ENCODE assay signal across 35 cellular contexts in the genomic region with DNA sequence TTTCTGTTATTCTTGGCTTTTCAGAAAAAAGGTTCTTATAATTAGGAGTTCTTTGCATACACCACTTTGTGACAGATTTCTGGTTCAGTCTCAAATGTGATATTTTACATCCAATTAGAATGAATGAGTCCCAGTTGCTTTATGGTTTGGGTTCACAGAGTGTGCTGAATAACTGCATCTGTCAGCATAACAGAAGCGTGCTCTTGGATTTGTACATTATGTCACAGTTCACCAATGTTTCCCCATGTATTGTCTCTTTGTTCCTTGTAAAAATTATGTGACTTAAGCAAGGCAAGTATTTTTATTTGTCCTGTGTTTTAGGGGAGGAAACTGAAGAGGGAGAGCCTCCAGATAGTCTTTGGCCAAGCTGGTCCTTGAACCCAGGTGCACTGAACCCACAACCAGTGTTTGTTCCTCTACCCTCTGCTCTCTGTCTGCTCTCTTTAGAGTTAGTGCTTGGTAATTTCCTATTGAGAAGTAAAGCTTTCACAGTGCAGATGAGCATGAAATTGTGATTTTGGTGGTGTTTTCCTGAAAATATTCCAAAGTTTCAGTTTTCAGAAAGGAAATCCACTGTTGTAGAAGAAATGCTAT.
"Had no signal": no experiment of that assay in that cellular context is flagged by ENCODE, and none has a peak within 500 bp of the region (broad histone marks: within the 10 kb centered on the region; RNA-seq: fewer than 3 reads in every experiment).

No MANE protein-coding gene starts in this region.

- H3K27me3 ChIP-seq: adrenal gland, body of pancreas, breast epithelium had no signal

- H3K27ac ChIP-seq: adrenal gland, body of pancreas, breast epithelium, PC-9, RWPE1 had no signal

- H3K4me2 ChIP-seq: PC-9 had no signal

- H2AFZ ChIP-seq: PC-9 had no signal

- DNase-seq: activated CD4-positive, alpha-beta T cell treated with anti-CD3 and anti-CD28 coated beads for 36 hours; activated CD4-positive, alpha-beta T cell treated with anti-CD3 and anti-CD28 coated beads, Interleukin-2, amount 10 ng/mL, durations not matched to agents 7 days and 5 days; activated CD4-positive, alpha-beta T cell treated with anti-CD3 and anti-CD28 coated beads, Interleukin-2, amount 50 U/mL, for 48 hours; activated CD8-positive, alpha-beta T cell treated with anti-CD3 and anti-CD28 coated beads, Interleukin-2, amount 10 ng/mL, durations not matched to agents 7 days and 5 days; activated gamma-delta T cell treated with Interleukin-2 at 50 U/mL for 16 hours; activated naive CD4-positive, alpha-beta T cell treated with anti-CD3 and anti-CD28 coated beads for 36 hours; activated T-cell treated with anti-CD3 and anti-CD28 coated beads, Interleukin-2, amount 50 U/mL, for 24 hours; adrenal gland; body of pancreas; Karpas-422; NCI-H1092 treated with DMSO at 0.1 percent for 48 hours; NCI-H1417; NCI-H146; NCI-H187; NCI-H2029 treated with DMSO at 0.1 percent for 48 hours; NCI-H2107; NCI-H2171; NCI-H510A; NCI-H526; NCI-H748 treated with DMSO at 0.1 percent for 48 hours; NK-92 treated with Interleukin-12 subunit alpha and Interleukin-12 subunit beta, amount 100 ng/mL, for 24 hours; PC-9; SIG-M5; T-helper 1 cell; T-helper 2 cell; T-helper 9 cell had no signal

- H3K9me3 ChIP-seq: body of pancreas had no signal

- H3K27me3 Mint-ChIP-seq: activated CD4-positive, alpha-beta T cell treated with anti-CD3 and anti-CD28 coated beads for 36 hours; activated CD4-positive, alpha-beta T cell treated with anti-CD3 and anti-CD28 coated beads, Interleukin-2, amount 10 ng/mL, durations not matched to agents 7 days and 5 days; activated T-cell treated with anti-CD3 and anti-CD28 coated beads, Interleukin-2, amount 50 U/mL, for 24 hours had no signal

- H3K4me3 Mint-ChIP-seq: activated CD4-positive, alpha-beta T cell treated with anti-CD3 and anti-CD28 coated beads for 36 hours; activated CD4-positive, alpha-beta T cell treated with anti-CD3 and anti-CD28 coated beads, Interleukin-2, amount 10 ng/mL, durations not matched to agents 7 days and 5 days; activated CD8-positive, alpha-beta T cell treated with anti-CD3 and anti-CD28 coated beads, Interleukin-2, amount 10 ng/mL, durations not matched to agents 7 days and 5 days; activated naive CD4-positive, alpha-beta T cell treated with anti-CD3 and anti-CD28 coated beads for 36 hours; activated T-cell treated with anti-CD3 and anti-CD28 coated beads, Interleukin-2, amount 50 U/mL, for 24 hours; activated T-helper 1 cell treated with anti-CD3 and anti-CD28 coated beads, Interleukin-12 subunit alpha, Interleukin-12 subunit beta, Interleukin-2, Interleukin-4 antibody, amounts not matched to agents 30 ng/mL and 10 ng/mL and 1 ng/mL, durations not matched to agents 14 hours and 24 hours and 36 hours had no signal

- FAIRE-seq: astrocyte, RCC 7860 had no signal

- H3K36me3 ChIP-seq: adrenal gland, breast epithelium had no signal

- H3K4me1 ChIP-seq: adrenal gland, breast epithelium had no signal

- H3K4me3 ChIP-seq: adrenal gland, body of pancreas, breast epithelium, PC-9 had no signal

- H3K27ac Mint-ChIP-seq: activated CD4-positive, alpha-beta T cell treated with anti-CD3 and anti-CD28 coated beads for 36 hours; activated CD4-positive, alpha-beta T cell treated with anti-CD3 and anti-CD28 coated beads, Interleukin-2, amount 10 ng/mL, durations not matched to agents 7 days and 5 days; activated CD8-positive, alpha-beta T cell treated with anti-CD3 and anti-CD28 coated beads, Interleukin-2, amount 10 ng/mL, durations not matched to agents 7 days and 5 days; activated naive CD4-positive, alpha-beta T cell treated with anti-CD3 and anti-CD28 coated beads for 36 hours; activated naive CD4-positive, alpha-beta T cell treated with anti-CD3 and anti-CD28 coated beads, Interleukin-2, amount 50 U/mL, for 72 hours; activated T-cell treated with anti-CD3 and anti-CD28 coated beads, Interleukin-2, amount 50 U/mL, for 24 hours; activated T-helper 1 cell treated with anti-CD3 and anti-CD28 coated beads, Interleukin-12 subunit alpha, Interleukin-12 subunit beta, Interleukin-2, Interleukin-4 antibody, amounts not matched to agents 30 ng/mL and 10 ng/mL and 1 ng/mL, durations not matched to agents 14 hours and 24 hours and 36 hours had no signal

- ATAC-seq: activated CD4-positive, alpha-beta T cell treated with anti-CD3 and anti-CD28 coated beads for 36 hours; activated CD4-positive, CD25-positive, alpha-beta regulatory T cell treated with anti-CD3 and anti-CD28 coated beads, Interleukin-2, amount 50 U/mL, for 24 hours; activated CD8-positive, alpha-beta T cell treated with anti-CD3 and anti-CD28 coated beads, Interleukin-2, amount 10 ng/mL, durations not matched to agents 7 days and 5 days; activated naive CD4-positive, alpha-beta T cell treated with anti-CD3 and anti-CD28 coated beads, Interleukin-2, amount 50 U/mL, for 72 hours; body of pancreas; Right ventricle myocardium inferior; SK-N-SH treated with all-trans-retinoic acid at 6 μM for 48 hours had no signal
